1 cellular context compared by ENCODE assay signal in genomic region chr7:2353650-2354172, GRCh38.
TF ChIP-seq lines count a peak whose summit lies in the region.

No MANE protein-coding gene starts in this region.

TF ChIP-seq in HepG2, 621 proteins besides CTCF, POLR2A, EP300 and RAD21 (continued from another document and continues in another):
- TF ChIP-seq FOXP4 (CRISPR knock-in tag; IDR thresholded peaks at IDR 0.05) (peak; percentile 47; the same call in 1 of the 2 replicates), ETV6 (CRISPR knock-in tag; conservative IDR thresholded peaks at IDR 0.05) (peak; percentile 77; the same call in 1 of the 2 replicates), MAFG (CRISPR knock-in tag; IDR thresholded peaks at IDR 0.05) (no peak), SP2 (CRISPR knock-in tag; IDR thresholded peaks at IDR 0.05) (no peak), ZBTB7A (CRISPR knock-in tag; IDR thresholded peaks at IDR 0.05) (no peak), NR2F6 (IDR thresholded peaks at IDR 0.05) (no peak), NR2F6 (CRISPR knock-in tag; IDR thresholded peaks at IDR 0.05) (peak; percentile 50; the same call in 1 of the 2 replicates), HMGA1 (CRISPR knock-in tag; conservative IDR thresholded peaks at IDR 0.05) (no peak), ZFP62 (CRISPR knock-in tag; IDR thresholded peaks at IDR 0.05) (no peak), NCOA1 (CRISPR knock-in tag; IDR thresholded peaks at IDR 0.05) (no peak; the same call in 1 of the 2 replicates), ARID5B (CRISPR knock-in tag; IDR thresholded peaks at IDR 0.05) (peak; percentile 46; the same call in 1 of the 2 replicates), PHF8 (CRISPR knock-in tag; IDR thresholded peaks at IDR 0.05) (peak; percentile 77), GTF3A (CRISPR knock-in tag; conservative IDR thresholded peaks at IDR 0.05) (no peak), ZNF569 (CRISPR knock-in tag; IDR thresholded peaks at IDR 0.05; ENCODE audit: borderline replicate concordance) (no peak; the same call in 1 of the 2 replicates), RBAK (CRISPR knock-in tag; IDR thresholded peaks at IDR 0.05) (no peak), NR2F1 (CRISPR knock-in tag; IDR thresholded peaks at IDR 0.05) (no peak), TCF12 (IDR thresholded peaks at IDR 0.05) (no peak), TCF12 (CRISPR knock-in tag; IDR thresholded peaks at IDR 0.05) (no peak), ZNF7 (CRISPR knock-in tag; IDR thresholded peaks at IDR 0.05) (no peak), ZNF572 (CRISPR knock-in tag; IDR thresholded peaks at IDR 0.05) (no peak), ATF6 (CRISPR knock-in tag; conservative IDR thresholded peaks at IDR 0.05) (no peak), HOXD1 (CRISPR knock-in tag; IDR thresholded peaks at IDR 0.05) (peak; percentile 85; the same call in 1 of the 2 replicates), ZBTB14 (CRISPR knock-in tag; IDR thresholded peaks at IDR 0.05) (0 out of 2 replicates have a peak, but pooled peaks have one; percentile 53), FOXO1 (CRISPR knock-in tag; IDR thresholded peaks at IDR 0.05) (0 out of 2 replicates have a peak, but pooled peaks have one; percentile 15), ZNF234 (CRISPR knock-in tag; conservative IDR thresholded peaks at IDR 0.05) (no peak), FOXC1 (CRISPR knock-in tag; IDR thresholded peaks at IDR 0.05; ENCODE audit: borderline replicate concordance) (0 out of 2 replicates have a peak, but pooled peaks have one; percentile 46), TCF7 (IDR thresholded peaks at IDR 0.05; ENCODE audit: low read depth) (no peak), PAWR (CRISPR knock-in tag; IDR thresholded peaks at IDR 0.05; ENCODE audit: borderline replicate concordance) (no peak), ZNF788 (CRISPR knock-in tag; IDR thresholded peaks at IDR 0.05; ENCODE audit: borderline replicate concordance) (peak; percentile 95)
- TF ChIP-seq, protein P1, sequence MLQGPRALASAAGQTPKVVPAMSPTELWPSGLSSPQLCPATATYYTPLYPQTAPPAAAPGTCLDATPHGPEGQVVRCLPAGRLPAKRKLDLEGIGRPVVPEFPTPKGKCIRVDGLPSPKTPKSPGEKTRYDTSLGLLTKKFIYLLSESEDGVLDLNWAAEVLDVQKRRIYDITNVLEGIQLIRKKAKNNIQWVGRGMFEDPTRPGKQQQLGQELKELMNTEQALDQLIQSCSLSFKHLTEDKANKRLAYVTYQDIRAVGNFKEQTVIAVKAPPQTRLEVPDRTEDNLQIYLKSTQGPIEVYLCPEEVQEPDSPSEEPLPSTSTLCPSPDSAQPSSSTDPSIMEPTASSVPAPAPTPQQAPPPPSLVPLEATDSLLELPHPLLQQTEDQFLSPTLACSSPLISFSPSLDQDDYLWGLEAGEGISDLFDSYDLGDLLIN (CRISPR knock-in tag; IDR thresholded peaks at IDR 0.05; ENCODE audit: borderline replicate concordance), result peak; percentile 95; the same call in 1 of the 2 replicates
- TF ChIP-seq, protein P2, sequence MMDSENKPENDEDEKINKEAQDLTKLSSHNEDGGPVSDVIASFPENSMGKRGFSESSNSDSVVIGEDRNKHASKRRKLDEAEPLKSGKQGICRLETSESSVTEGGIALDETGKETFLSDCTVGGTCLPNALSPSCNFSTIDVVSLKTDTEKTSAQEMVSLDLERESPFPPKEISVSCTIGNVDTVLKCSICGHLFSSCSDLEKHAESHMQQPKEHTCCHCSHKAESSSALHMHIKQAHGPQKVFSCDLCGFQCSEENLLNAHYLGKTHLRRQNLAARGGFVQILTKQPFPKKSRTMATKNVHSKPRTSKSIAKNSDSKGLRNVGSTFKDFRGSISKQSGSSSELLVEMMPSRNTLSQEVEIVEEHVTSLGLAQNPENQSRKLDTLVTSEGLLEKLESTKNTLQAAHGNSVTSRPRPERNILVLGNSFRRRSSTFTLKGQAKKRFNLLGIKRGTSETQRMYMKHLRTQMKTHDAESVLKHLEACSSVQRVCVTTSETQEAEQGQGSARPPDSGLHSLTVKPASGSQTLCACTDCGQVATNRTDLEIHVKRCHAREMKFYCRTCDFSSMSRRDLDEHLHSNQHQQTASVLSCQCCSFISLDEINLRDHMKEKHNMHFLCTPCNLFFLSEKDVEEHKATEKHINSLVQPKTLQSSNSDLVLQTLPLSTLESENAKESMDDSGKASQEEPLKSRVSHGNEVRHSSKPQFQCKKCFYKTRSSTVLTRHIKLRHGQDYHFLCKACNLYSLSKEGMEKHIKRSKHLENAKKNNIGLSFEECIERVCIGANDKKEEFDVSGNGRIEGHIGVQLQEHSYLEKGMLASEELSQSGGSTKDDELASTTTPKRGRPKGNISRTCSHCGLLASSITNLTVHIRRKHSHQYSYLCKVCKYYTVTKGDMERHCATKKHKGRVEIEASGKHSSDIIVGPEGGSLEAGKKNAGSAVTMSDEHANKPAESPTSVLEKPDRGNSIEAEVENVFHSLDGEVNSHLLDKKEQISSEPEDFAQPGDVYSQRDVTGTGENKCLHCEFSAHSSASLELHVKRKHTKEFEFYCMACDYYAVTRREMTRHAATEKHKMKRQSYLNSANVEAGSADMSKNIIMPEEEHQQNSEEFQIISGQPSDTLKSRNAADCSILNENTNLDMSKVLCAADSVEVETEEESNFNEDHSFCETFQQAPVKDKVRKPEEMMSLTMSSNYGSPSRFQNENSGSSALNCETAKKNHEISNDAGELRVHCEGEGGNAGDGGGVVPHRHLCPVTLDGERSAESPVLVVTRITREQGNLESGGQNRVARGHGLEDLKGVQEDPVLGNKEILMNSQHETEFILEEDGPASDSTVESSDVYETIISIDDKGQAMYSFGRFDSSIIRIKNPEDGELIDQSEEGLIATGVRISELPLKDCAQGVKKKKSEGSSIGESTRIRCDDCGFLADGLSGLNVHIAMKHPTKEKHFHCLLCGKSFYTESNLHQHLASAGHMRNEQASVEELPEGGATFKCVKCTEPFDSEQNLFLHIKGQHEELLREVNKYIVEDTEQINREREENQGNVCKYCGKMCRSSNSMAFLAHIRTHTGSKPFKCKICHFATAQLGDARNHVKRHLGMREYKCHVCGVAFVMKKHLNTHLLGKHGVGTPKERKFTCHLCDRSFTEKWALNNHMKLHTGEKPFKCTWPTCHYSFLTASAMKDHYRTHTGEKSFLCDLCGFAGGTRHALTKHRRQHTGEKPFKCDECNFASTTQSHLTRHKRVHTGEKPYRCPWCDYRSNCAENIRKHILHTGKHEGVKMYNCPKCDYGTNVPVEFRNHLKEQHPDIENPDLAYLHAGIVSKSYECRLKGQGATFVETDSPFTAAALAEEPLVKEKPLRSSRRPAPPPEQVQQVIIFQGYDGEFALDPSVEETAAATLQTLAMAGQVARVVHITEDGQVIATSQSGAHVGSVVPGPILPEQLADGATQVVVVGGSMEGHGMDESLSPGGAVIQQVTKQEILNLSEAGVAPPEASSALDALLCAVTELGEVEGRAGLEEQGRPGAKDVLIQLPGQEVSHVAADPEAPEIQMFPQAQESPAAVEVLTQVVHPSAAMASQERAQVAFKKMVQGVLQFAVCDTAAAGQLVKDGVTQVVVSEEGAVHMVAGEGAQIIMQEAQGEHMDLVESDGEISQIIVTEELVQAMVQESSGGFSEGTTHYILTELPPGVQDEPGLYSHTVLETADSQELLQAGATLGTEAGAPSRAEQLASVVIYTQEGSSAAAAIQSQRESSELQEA (CRISPR knock-in tag; IDR thresholded peaks at IDR 0.05; ENCODE audit: not compliant biosample characterization), result no peak
- TF ChIP-seq, protein P3, sequence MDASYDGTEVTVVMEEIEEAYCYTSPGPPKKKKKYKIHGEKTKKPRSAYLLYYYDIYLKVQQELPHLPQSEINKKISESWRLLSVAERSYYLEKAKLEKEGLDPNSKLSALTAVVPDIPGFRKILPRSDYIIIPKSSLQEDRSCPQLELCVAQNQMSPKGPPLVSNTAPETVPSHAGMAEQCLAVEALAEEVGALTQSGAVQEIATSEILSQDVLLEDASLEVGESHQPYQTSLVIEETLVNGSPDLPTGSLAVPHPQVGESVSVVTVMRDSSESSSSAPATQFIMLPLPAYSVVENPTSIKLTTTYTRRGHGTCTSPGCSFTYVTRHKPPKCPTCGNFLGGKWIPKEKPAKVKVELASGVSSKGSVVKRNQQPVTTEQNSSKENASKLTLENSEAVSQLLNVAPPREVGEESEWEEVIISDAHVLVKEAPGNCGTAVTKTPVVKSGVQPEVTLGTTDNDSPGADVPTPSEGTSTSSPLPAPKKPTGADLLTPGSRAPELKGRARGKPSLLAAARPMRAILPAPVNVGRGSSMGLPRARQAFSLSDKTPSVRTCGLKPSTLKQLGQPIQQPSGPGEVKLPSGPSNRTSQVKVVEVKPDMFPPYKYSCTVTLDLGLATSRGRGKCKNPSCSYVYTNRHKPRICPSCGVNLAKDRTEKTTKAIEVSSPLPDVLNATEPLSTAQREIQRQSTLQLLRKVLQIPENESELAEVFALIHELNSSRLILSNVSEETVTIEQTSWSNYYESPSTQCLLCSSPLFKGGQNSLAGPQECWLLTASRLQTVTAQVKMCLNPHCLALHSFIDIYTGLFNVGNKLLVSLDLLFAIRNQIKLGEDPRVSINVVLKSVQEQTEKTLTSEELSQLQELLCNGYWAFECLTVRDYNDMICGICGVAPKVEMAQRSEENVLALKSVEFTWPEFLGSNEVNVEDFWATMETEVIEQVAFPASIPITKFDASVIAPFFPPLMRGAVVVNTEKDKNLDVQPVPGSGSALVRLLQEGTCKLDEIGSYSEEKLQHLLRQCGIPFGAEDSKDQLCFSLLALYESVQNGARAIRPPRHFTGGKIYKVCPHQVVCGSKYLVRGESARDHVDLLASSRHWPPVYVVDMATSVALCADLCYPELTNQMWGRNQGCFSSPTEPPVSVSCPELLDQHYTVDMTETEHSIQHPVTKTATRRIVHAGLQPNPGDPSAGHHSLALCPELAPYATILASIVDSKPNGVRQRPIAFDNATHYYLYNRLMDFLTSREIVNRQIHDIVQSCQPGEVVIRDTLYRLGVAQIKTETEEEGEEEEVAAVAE (CRISPR knock-in tag; IDR thresholded peaks at IDR 0.05; ENCODE audit: borderline replicate concordance), result peak; percentile 66; the same call in 1 of the 2 replicates
